ENCODE assay signal across 10 cellular contexts in the genomic region with DNA sequence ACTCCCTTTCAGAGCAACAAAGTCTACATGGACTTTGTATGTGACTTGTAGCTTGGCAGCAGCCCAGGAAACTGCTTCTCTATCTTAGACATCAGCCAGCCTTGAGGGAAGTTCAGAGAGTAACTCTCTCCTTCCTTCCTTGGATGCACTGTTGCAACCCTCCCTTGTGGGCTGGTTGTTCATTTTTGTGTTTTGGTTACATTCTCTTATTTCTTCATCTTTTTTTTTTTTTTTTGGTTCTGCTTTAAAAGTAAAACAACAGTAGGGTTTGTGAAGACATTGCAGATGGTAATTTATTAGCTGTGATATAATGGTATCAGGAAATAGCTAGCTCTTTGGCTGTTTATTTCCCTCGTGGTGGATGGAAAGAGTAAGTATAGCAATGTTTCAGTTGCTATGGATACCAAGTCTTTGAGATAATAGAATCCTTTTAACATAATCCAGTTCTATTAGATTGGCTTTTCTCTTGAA.
DNase-seq lines count a peak whose midpoint lies in the region; ATAC-seq, FAIRE-seq and TF ChIP-seq lines count a peak whose summit lies in the region.
"Had no signal": no experiment of that assay in that cellular context is flagged by ENCODE, and none has a peak within 500 bp of the region (broad histone marks: within the 10 kb centered on the region; RNA-seq: fewer than 3 reads in every experiment).

No MANE protein-coding gene starts in this region.

- no peak overlapping the region for H3K4me3 Mint-ChIP-seq in CD8-positive, alpha-beta T cell

- peak; percentile 5 for FAIRE-seq in RCC 7860 (lab: Jason Lieb, UNC)

- POLR2A ChIA-PET in CD8-positive, alpha-beta T cell (lab: Charles Lee), result no interaction called here

- no peaks in the 10 kb centered on the region for H3K36me3 ChIP-seq in gastroesophageal sphincter
- H3K36me3 ChIP-seq in CD8-positive, alpha-beta T cell (ENCODE audit: insufficient read depth, low read length), result no peaks in the 10 kb centered on the region
- H3K36me3 ChIP-seq: WERI-Rb-1 had no signal

- H3K4me3 ChIP-seq in gastroesophageal sphincter, result no peak overlapping the region
- no peak overlapping the region for H3K4me3 ChIP-seq in CD8-positive, alpha-beta T cell (ENCODE audit: low read depth, low read length)

- TF ChIP-seq CTCF in gastroesophageal sphincter (IDR thresholded peaks at IDR 0.05), result no peak
- TF ChIP-seq CTCF in CD8-positive, alpha-beta T cell (IDR thresholded peaks at IDR 0.05), result no peak

- intact Hi-C loops in CD8-positive, alpha-beta T cell (cut with DNase I, micrococcal nuclease), result no loop called here

- 0% methylated on average over 1 of the region's 1 CpG for WGBS in gastroesophageal sphincter (ENCODE audit: low coverage in 1 of 2), 2 donors

- H3K27ac Mint-ChIP-seq in CD8-positive, alpha-beta T cell, result no peak overlapping the region

- CTCF ChIA-PET in CD8-positive, alpha-beta T cell (lab: Charles Lee), result interaction anchor here (0.6 kb wide), 1 partner anchor 74 kb away, joined by 4 read pairs; no protein-coding TSS in a partner anchor

- no peak for TF ChIP-seq POLR2A in gastroesophageal sphincter (IDR thresholded peaks at IDR 0.05)

- ATAC-seq in gastroesophageal sphincter (peak; percentile 78), HG02798 (IDR thresholded peaks at IDR 0.05; ENCODE audit: poor library complexity, unreplicated experiment) (no peak), GM21723 (IDR thresholded peaks at IDR 0.05; ENCODE audit: unreplicated experiment) (no peak)
- ATAC-seq in CD8-positive, alpha-beta T cell, result no peak

- no peak for TF ChIP-seq EP300 in gastroesophageal sphincter (IDR thresholded peaks at IDR 0.05)

- H3K36me3 Mint-ChIP-seq in CD8-positive, alpha-beta T cell, result no peaks in the 10 kb centered on the region

- peaks cover 12% of the 10 kb centered on the region for H3K27me3 Mint-ChIP-seq in CD8-positive, alpha-beta T cell (ENCODE audit: low read depth)

- peak overlapping the region in 1 of 4 donors; percentile 42 for H3K27ac ChIP-seq in gastroesophageal sphincter
- no peak overlapping the region for H3K27ac ChIP-seq in CD8-positive, alpha-beta T cell (ENCODE audit: low read depth, low read length)
- H3K27ac ChIP-seq: WERI-Rb-1 had no signal

- peaks cover 0 to 7% (median 0%) of the 10 kb centered on the region in 3 donors for H3K4me1 ChIP-seq in gastroesophageal sphincter
- no peaks in the 10 kb centered on the region for H3K4me1 ChIP-seq in CD8-positive, alpha-beta T cell (ENCODE audit: insufficient read depth, low read length)

- H3K9me3 Mint-ChIP-seq in CD8-positive, alpha-beta T cell, result no peaks in the 10 kb centered on the region

- H3K9me3 ChIP-seq in gastroesophageal sphincter, result no peaks in the 10 kb centered on the region
- no peaks in the 10 kb centered on the region for H3K9me3 ChIP-seq in CD8-positive, alpha-beta T cell (ENCODE audit: low read length)

- H3K4me1 Mint-ChIP-seq in CD8-positive, alpha-beta T cell (ENCODE audit: low read depth), result no peaks in the 10 kb centered on the region

- DNase-seq in CD1c-positive myeloid dendritic cell (ENCODE audit: extremely low spot score) (peak; percentile 67), RCC 7860 (ENCODE audit: low spot score) (peak; percentile 37), pons (ENCODE audit: low spot score) (peak; percentile 31), D341Med (ENCODE audit: low spot score) (no peak)
- DNase-seq in CD8-positive, alpha-beta T cell, result no peak
- DNase-seq: stimulated activated CD4-positive, alpha-beta T cell treated with anti-CD3 and anti-CD28 coated beads, Interleukin-2, amount 100 ng/mL, for 24 hours; WERI-Rb-1 had no signal

- no peaks in the 10 kb centered on the region for H3K27me3 ChIP-seq in gastroesophageal sphincter
- H3K27me3 ChIP-seq in CD8-positive, alpha-beta T cell (ENCODE audit: insufficient read depth, low read length), result no peaks in the 10 kb centered on the region

Comparison
In these comparisons a context has a peak if more than half of its experiments do, and no peak if none do; other contexts are left out.
1. DNase-seq: peak in CD1c-positive myeloid dendritic cell (single experiment), RCC 7860 (single experiment) and pons (single experiment); none in CD8-positive, alpha-beta T cell (0 of 7) and D341Med (single experiment).